Comparison of ENCODE assay signal across 9 cellular contexts in genomic region chr6:161169690-161170089, GRCh38.
DNase-seq lines count a peak whose midpoint lies in the region; ATAC-seq and TF ChIP-seq lines count a peak whose summit lies in the region.
"Had no signal": no experiment of that assay in that cellular context is flagged by ENCODE, and none has a peak within 500 bp of the region (broad histone marks: within the 10 kb centered on the region; RNA-seq: fewer than 3 reads in every experiment).

No MANE protein-coding gene starts in this region.

- peak; percentile 0 for ATAC-seq in GM18907 (IDR thresholded peaks at IDR 0.05; ENCODE audit: unreplicated experiment)
- no peak for ATAC-seq in HG02885 (IDR thresholded peaks at IDR 0.05; ENCODE audit: poor library complexity, unreplicated experiment)

- TF ChIP-seq CTCF in cardiac fibroblast (IDR thresholded peaks at IDR 0.05; ENCODE audit: low read depth, low read length), result no peak

- H3K4me3 ChIP-seq in cardiac fibroblast (replicated peaks in 1 of 2; ENCODE audit: low read depth in 2 of 2, low read length in 2 of 2), result no peak overlapping the region
- H3K4me3 ChIP-seq: lung had no signal

- peak; percentile 2 for DNase-seq in NCI-H2196 treated with DMSO at 0.1 percent for 48 hours (lab: John Stamatoyannopoulos, UW; ENCODE audit: unreplicated experiment)
- DNase-seq in cardiac fibroblast (ENCODE audit: low read depth in 2 of 2), result peak; percentile 46 to 86
- peak; percentile 41 for DNase-seq in pons (ENCODE audit: low spot score)
- DNase-seq in NCI-H524 treated with DMSO at 0.1 percent for 48 hours (lab: John Stamatoyannopoulos, UW), result no peak
- DNase-seq in ecto neural progenitor cell (ENCODE audit: low spot score), result no peak
- DNase-seq in OCI-M2 (lab: John Stamatoyannopoulos, UW; ENCODE audit: unreplicated experiment), result no peak

Comparison
In these comparisons a context has a peak if more than half of its experiments do, and no peak if none do; other contexts are left out.
1. DNase-seq: peak in NCI-H2196 treated with DMSO at 0.1 percent for 48 hours (single experiment), cardiac fibroblast (2 of 2) and pons (single experiment); none in NCI-H524 treated with DMSO at 0.1 percent for 48 hours (single experiment), ecto neural progenitor cell (single experiment) and OCI-M2 (single experiment).